In the genomic region with DNA sequence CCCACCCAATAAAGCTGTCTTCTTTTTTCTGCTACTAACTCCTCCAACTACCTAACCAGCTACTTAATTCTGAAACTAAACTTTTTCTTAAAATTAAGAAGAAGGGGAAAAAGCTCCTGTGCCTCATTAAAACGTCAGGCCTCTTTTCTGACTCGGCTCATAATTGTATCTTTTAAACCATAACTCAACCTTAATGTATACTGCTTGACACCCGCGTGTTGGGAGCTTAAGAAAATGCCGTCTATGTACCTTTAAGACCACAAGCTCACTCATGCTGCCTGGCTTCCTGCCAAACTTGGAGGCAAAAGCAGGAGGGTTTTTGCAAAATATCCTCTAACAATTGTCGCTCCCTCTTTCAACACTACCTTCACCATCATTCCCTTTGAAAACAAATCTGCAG, we compare ENCODE assay signal across 9 cellular contexts. TPM values are rescaled to one million over a fixed set of nuclear protein-coding genes. Genes with fewer than 3 reads are reported as not detected.
DNase-seq lines count a peak whose midpoint lies in the region; ATAC-seq and TF ChIP-seq lines count a peak whose summit lies in the region.
"Had no signal": no experiment of that assay in that cellular context is flagged by ENCODE, and none has a peak within 500 bp of the region (broad histone marks: within the 10 kb centered on the region; RNA-seq: fewer than 3 reads in every experiment).

No MANE protein-coding gene starts in this region.

- no peaks in the 10 kb centered on the region for H3K36me3 ChIP-seq in HUES64 (ENCODE audit: insufficient read depth, low read length)
- no peaks in the 10 kb centered on the region for H3K36me3 ChIP-seq in transverse colon

- WGBS in HUES64 = 4% methylated on average over 6 of the region's 6 CpGs
- WGBS in transverse colon (ENCODE audit: low coverage in 1 of 2), 2 donors = 16 to 18% methylated on average over 6 of the region's 6 CpGs

- no peaks in the 10 kb centered on the region for H3K9me3 ChIP-seq in HUES64 (ENCODE audit: insufficient read depth, low read depth, low read length)
- no peaks in the 10 kb centered on the region for H3K9me3 ChIP-seq in transverse colon
- H3K9me3 ChIP-seq in T-helper 17 cell (ENCODE audit: control insufficient read depth, low read length, poor library complexity, severe bottlenecking) = no peaks in the 10 kb centered on the region

- H3K9ac ChIP-seq in HUES64 (ENCODE audit: low read depth, low read length) = no peak overlapping the region

- TF ChIP-seq CTCF in brain (conservative IDR thresholded peaks at IDR 0.05) = no peak
- no peak for TF ChIP-seq CTCF in transverse colon (IDR thresholded peaks at IDR 0.05)

- TF ChIP-seq POLR2A in transverse colon (IDR thresholded peaks at IDR 0.05) = no peak

- intact Hi-C loops in transverse colon (cut with DNase I; ENCODE audit: low total_unique reads) = no loop called here

- peak overlapping the region in 3 of 5 experiments; percentile 41 to 91 (median 55) for H3K27ac Mint-ChIP-seq in brain
- peak overlapping the region; percentile 83 for H3K27ac Mint-ChIP-seq in memory B cell
- H3K27ac Mint-ChIP-seq in T-helper 17 cell = no peak overlapping the region

- in situ Hi-C loops in transverse colon (cut with MboI; ENCODE audit: low pct_ligation_motif_present in 1 of 4, low pct_unique_long_range_greater_than_20kb in 1 of 4, low sequenced_read_pairs in 3 of 4) = no loop called here

- H3K4me3 Mint-ChIP-seq in brain (peak overlapping the region; percentile 37 to 90 (median 84)), memory B cell (peak overlapping the region; percentile 95), T-helper 17 cell (no peak overlapping the region)

- peaks cover 0 to 12% (median 0%) of the 10 kb centered on the region in 5 experiments for H3K9me3 Mint-ChIP-seq in brain
- no peaks in the 10 kb centered on the region for H3K9me3 Mint-ChIP-seq in memory B cell

- peaks cover 13% of the 10 kb centered on the region for H3K4me1 ChIP-seq in HUES64 (ENCODE audit: insufficient read depth, low read length)
- H3K4me1 ChIP-seq in transverse colon = peaks cover 0 to 20% (median 3%) of the 10 kb centered on the region in 4 donors

- H3K4me1 Mint-ChIP-seq in brain = peaks cover 59% of the 10 kb centered on the region
- peaks cover 46% of the 10 kb centered on the region for H3K4me1 Mint-ChIP-seq in memory B cell
- H3K4me1 Mint-ChIP-seq in T-helper 17 cell = peaks cover 22% of the 10 kb centered on the region

- ATAC-seq in memory B cell (ENCODE audit: low read depth) (no peak), GM21528 (IDR thresholded peaks at IDR 0.05; ENCODE audit: low FRiP score, unreplicated experiment) (no peak), T-helper 17 cell (no peak)
- ATAC-seq: left colon had no signal

- peaks cover 100% of the 10 kb centered on the region for H3K27me3 ChIP-seq in HUES64 (ENCODE audit: insufficient read depth, low read length)
- peaks cover 71% of the 10 kb centered on the region for H3K27me3 ChIP-seq in transverse colon

- TF ChIP-seq EP300 in transverse colon (IDR thresholded peaks at IDR 0.05; ENCODE audit: low read depth) = no peak

- DNase-seq in DMS153 (lab: John Stamatoyannopoulos, UW) = peak; percentile 64
- DNase-seq in RPMI7951 (ENCODE audit: low read depth) = peak; percentile 58
- DNase-seq in memory B cell (ENCODE audit: low spot score in 2 of 2) = peak in 1 of 2 donors; percentile 62
- peak; percentile 44 for DNase-seq in transverse colon
- no peak for DNase-seq in T-helper 17 cell

- H3K27me3 Mint-ChIP-seq in brain = peaks cover 66% of the 10 kb centered on the region
- H3K27me3 Mint-ChIP-seq in memory B cell = no peaks in the 10 kb centered on the region
- peaks cover 65% of the 10 kb centered on the region for H3K27me3 Mint-ChIP-seq in T-helper 17 cell

- H3K4me3 ChIP-seq in HUES64 (ENCODE audit: low read length) (peak overlapping the region; percentile 22; the same call in 1 of the 2 replicates), transverse colon (peak overlapping the region in 1 of 4 donors; percentile 24)

- peaks cover 3% of the 10 kb centered on the region for H3K36me3 Mint-ChIP-seq in brain
- H3K36me3 Mint-ChIP-seq in memory B cell = peaks cover 29% of the 10 kb centered on the region
- H3K36me3 Mint-ChIP-seq in T-helper 17 cell (ENCODE audit: low read depth) = peaks cover 2% of the 10 kb centered on the region

- H3K27ac ChIP-seq in HUES64 (ENCODE audit: low read depth, low read length) = no peak overlapping the region
- peak overlapping the region; percentile 24 to 52 (median 34) for H3K27ac ChIP-seq in transverse colon

RNA-seq across cellular contexts. Expression of a gene that starts 5.0 kb away (rescaled TPM):
- polyA plus RNA-seq in HUES64 (2013, experiment 1 of 2) = 0.25 TPM
- polyA plus RNA-seq in HUES64 (2013, experiment 2 of 2) = 1.0 TPM
- total RNA-seq in RPMI7951 (2014; rRNA removed; shearing (Covaris generic)) = not detected in 2 replicates
- polyA plus RNA-seq in brain (ENCODE audit: insufficient read depth, low read depth, low replicate concordance) = 9.7 TPM
- total RNA-seq in transverse colon (10 to 100 TPM in 2 of 4 donors, 1 to 10 TPM in 2; 5.3 to 23.6 (median 10.1) TPM), T-helper 17 cell (1 to 10 TPM in 1 of 2 donors, not detected in 1; 2.3 TPM)

Comparison
In these comparisons a context has a peak if more than half of its experiments do, and no peak if none do; other contexts are left out.
1. DNase-seq: peak in DMS153 (single experiment), RPMI7951 (single experiment) and transverse colon (single experiment); none in T-helper 17 cell (0 of 3).